In genomic region chrX:17836830-17837229, GRCh38 we compare ENCODE assay signal across 29 cellular contexts. TPM values are rescaled to one million over a fixed set of nuclear protein-coding genes. Genes with fewer than 3 reads are reported as not detected.
DNase-seq lines count a peak whose midpoint lies in the region; ATAC-seq and TF ChIP-seq lines count a peak whose summit lies in the region.
"Had no signal": no experiment of that assay in that cellular context is flagged by ENCODE, and none has a peak within 500 bp of the region (broad histone marks: within the 10 kb centered on the region; RNA-seq: fewer than 3 reads in every experiment).

No MANE protein-coding gene starts in this region.

- no peak for TF ChIP-seq CTCF in gastroesophageal sphincter (IDR thresholded peaks at IDR 0.05)

- H3K27ac ChIP-seq in gastroesophageal sphincter: no peak overlapping the region
- H3K27ac ChIP-seq: spleen, thoracic aorta, uterus had no signal

- peak; percentile 42 for ATAC-seq in gastroesophageal sphincter
- ATAC-seq in sciatic nerve: no peak
- ATAC-seq: left lobe of liver; stimulated activated naive CD8-positive, alpha-beta T cell treated with anti-CD3 and anti-CD28 coated beads, Interleukin-15, amount 100 ng/mL, for 72 hours had no signal

- no peaks in the 10 kb centered on the region for H3K27me3 ChIP-seq in gastroesophageal sphincter
- H3K27me3 ChIP-seq: uterus had no signal

- peak; percentile 90 for DNase-seq in DMS 273 (lab: John Stamatoyannopoulos, UW; ENCODE audit: unreplicated experiment)
- peak; percentile 75 for DNase-seq in NCI-H1694 (lab: John Stamatoyannopoulos, UW)
- peak; percentile 90 for DNase-seq in NCI-H69 (lab: John Stamatoyannopoulos, UW)
- no peak for DNase-seq in globus pallidus (ENCODE audit: low spot score)
- no peak for DNase-seq in sciatic nerve (ENCODE audit: low spot score)
- no peak for DNase-seq in activated T-cell treated with anti-CD3 and anti-CD28 coated beads, Interleukin-2, amount 50 U/mL, for 48 hours
- DNase-seq: ACHN; activated B cell treated with CpG ODN at 0.5 μM for 24 hours; activated CD4-positive, alpha-beta T cell treated with anti-CD3 and anti-CD28 coated beads, Interleukin-2, amount 10 ng/mL, durations not matched to agents 7 days and 5 days; activated gamma-delta T cell; activated naive CD8-positive, alpha-beta T cell treated with anti-CD3 and anti-CD28 coated beads for 36 hours; activated T-cell treated with anti-CD3 and anti-CD28 coated beads, Interleukin-2, amount 50 U/mL, for 24 hours; anterior cingulate cortex; CD8-positive, alpha-beta memory T cell; DMS153; Karpas-422; mesenchymal stem cell; NCI-H146; NCI-H226; NK-92 treated with Interleukin-12 subunit alpha and Interleukin-12 subunit beta, amount 100 ng/mL, for 24 hours; SK-N-SH; spleen; stimulated activated CD4-positive, alpha-beta T cell treated with anti-CD3 and anti-CD28 coated beads, Interleukin-2, amount 100 ng/mL, for 24 hours; stimulated activated naive CD8-positive, alpha-beta T cell treated with anti-CD3 and anti-CD28 coated beads, Interleukin-15, amount 100 ng/mL, for 72 hours; uterus had no signal

- H3K9me3 ChIP-seq in gastroesophageal sphincter: no peaks in the 10 kb centered on the region
- H3K9me3 ChIP-seq: SK-N-SH, spleen, thoracic aorta, uterus had no signal

- TF ChIP-seq EP300 in gastroesophageal sphincter (IDR thresholded peaks at IDR 0.05): no peak

- H3K36me3 ChIP-seq in gastroesophageal sphincter: no peaks in the 10 kb centered on the region
- H3K36me3 ChIP-seq: spleen, thoracic aorta, uterus had no signal

- intact Hi-C loops in sciatic nerve (cut with DNase I): no loop called here

- 50% methylated on average over 1 of the region's 3 CpGs; no CpG with 5 or more reads in 1 of the 2 donors for WGBS in gastroesophageal sphincter (ENCODE audit: low coverage in 1 of 2), 2 donors

- H3K4me1 ChIP-seq in gastroesophageal sphincter: no peaks in the 10 kb centered on the region
- H3K4me1 ChIP-seq: spleen had no signal

- H3K4me3 ChIP-seq in gastroesophageal sphincter: no peak overlapping the region
- H3K4me3 ChIP-seq: spleen, thoracic aorta, uterus had no signal

- TF ChIP-seq POLR2A in gastroesophageal sphincter (IDR thresholded peaks at IDR 0.05): no peak

RNA-seq across cellular contexts. Expression of gene RAI2, which starts 24.3 kb away (rescaled TPM):
- 10 to 100 TPM; 21.7 to 35.4 (median 26.8) TPM for total RNA-seq in gastroesophageal sphincter
- total RNA-seq in sciatic nerve: 25.7 TPM
- total RNA-seq: activated B cell treated with CpG ODN at 0.5 μM for 24 hours, B cell had no signal

Comparison
In these comparisons a context has a peak if more than half of its experiments do, and no peak if none do; other contexts are left out.
1. DNase-seq: peak in DMS 273 (single experiment), NCI-H1694 (single experiment) and NCI-H69 (single experiment); none in globus pallidus (single experiment), sciatic nerve (single experiment) and activated T-cell treated with anti-CD3 and anti-CD28 coated beads, Interleukin-2, amount 50 U/mL, for 48 hours (0 of 2).